Comparison of ENCODE assay signal across 8 cellular contexts in the genomic region with DNA sequence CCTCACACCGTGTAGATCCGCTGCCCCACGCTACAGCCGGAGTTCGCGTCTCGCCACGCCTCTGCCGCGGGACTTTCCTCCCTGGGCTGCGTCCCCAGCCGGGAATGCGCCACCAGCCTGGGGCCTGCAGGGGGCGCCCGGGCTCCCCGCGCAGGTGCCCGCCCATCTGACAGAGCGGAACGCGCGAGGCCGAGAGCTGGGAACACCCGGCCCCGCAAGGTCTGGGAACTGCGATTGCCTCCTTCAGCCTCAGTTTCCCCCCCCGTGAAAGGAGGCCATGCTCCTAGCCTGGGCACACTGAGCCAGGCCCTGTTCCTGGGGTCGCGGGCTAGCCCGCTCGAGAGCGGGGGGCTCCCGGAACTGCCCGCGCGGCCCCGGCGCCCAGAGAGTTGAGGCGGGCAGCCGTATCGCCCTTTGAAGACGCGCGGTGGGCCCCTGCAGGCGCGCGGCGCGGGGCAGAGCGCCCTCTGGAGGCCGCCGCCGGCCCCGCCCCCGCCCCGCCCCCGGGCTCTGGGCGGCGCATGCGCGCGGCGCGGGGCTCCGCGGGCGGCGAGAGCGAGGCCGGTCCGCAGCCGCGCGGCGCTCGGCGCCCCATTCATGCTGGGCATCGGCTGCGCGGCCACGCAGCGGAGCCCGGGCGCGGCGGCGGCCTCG. TPM values are rescaled to one million over a fixed set of nuclear protein-coding genes. Genes with fewer than 3 reads are reported as not detected.
DNase-seq lines count a peak whose midpoint lies in the region; ATAC-seq and TF ChIP-seq lines count a peak whose summit lies in the region.

PLXNA1 (plus strand) TSS at position 594 of the 654 bp plus-strand sequence. CDS start 5,479 bp downstream, outside the sequence.

- no peaks in the 10 kb centered on the region; the same call in 1 of the 2 replicates for H3K9me3 ChIP-seq in BE2C
- H3K9me3 ChIP-seq in duodenal mucosa (ENCODE audit: control insufficient read depth in 1 of 2, low read length in 2 of 2) = no peaks in the 10 kb centered on the region
- peaks cover 0 to 3% of the 10 kb centered on the region in 2 donors for H3K9me3 ChIP-seq in lung (ENCODE audit: control insufficient read depth in 2 of 2, insufficient read depth in 1 of 2, low read length in 1 of 2)

- H3K4me3 ChIP-seq in BE2C (ENCODE audit: low read depth, low read length) (peak within 1 kb of the TSS; percentile 83), duodenal mucosa (ENCODE audit: low read depth in 1 of 2, low read length in 2 of 2) (peak within 1 kb of the TSS; percentile 59 to 70), lung (peak within 1 kb of the TSS; percentile 66)

- WGBS in lung, 2 donors = 0 to 1% methylated on average over 54 to 88 of the region's 88 CpGs

- H3K36me3 ChIP-seq in BE2C (no peaks in the 10 kb centered on the region), duodenal mucosa (ENCODE audit: control insufficient read depth in 1 of 2, insufficient read depth in 2 of 2, low read length in 2 of 2) (no peaks in the 10 kb centered on the region), lung (ENCODE audit: control insufficient read depth in 2 of 2, insufficient read depth in 2 of 2, low read length in 2 of 2) (no peaks in the 10 kb centered on the region)

- peak; percentile 72 for TF ChIP-seq CTCF in BE2C (IDR thresholded peaks at IDR 0.05; ENCODE audit: low read depth, low read length)
- TF ChIP-seq CTCF in lung (IDR thresholded peaks at IDR 0.05; ENCODE audit: control extremely low read depth, extremely low read depth) = peak; percentile 65

- H3K9ac ChIP-seq in duodenal mucosa (ENCODE audit: low read depth in 1 of 2, low read length in 2 of 2) = peak within 1 kb of the TSS; percentile 44 to 67

- peak; percentile 76 for ATAC-seq in GM19035 (IDR thresholded peaks at IDR 0.05; ENCODE audit: unreplicated experiment)
- peak; percentile 69 for ATAC-seq in HG03280 (IDR thresholded peaks at IDR 0.05; ENCODE audit: unreplicated experiment)
- peak; percentile 92 for ATAC-seq in lung (ENCODE audit: insufficient read depth, low FRiP score)

- DNase-seq in BE2C = peak; percentile 82
- DNase-seq in NCI-H526 (lab: John Stamatoyannopoulos, UW) = peak; percentile 72 to 91
- DNase-seq in activated CD4-positive, alpha-beta T cell treated with anti-CD3 and anti-CD28 coated beads, Interleukin-2, amount 50 U/mL, for 4 hours = peak; percentile 81 to 85
- peak; percentile 77 for DNase-seq in lung (ENCODE audit: low spot score)
- peak; percentile 80 to 81 (median 81) for DNase-seq in stimulated activated CD4-positive, alpha-beta T cell treated with anti-CD3 and anti-CD28 coated beads, TNF-alpha, amount 100 ng/mL, for 4 hours (ENCODE audit: low read depth in 3 of 3)

- H3K27me3 ChIP-seq in BE2C (0 out of 2 replicates have a peak, but pooled peaks cover 3% of the 10 kb centered on the region), duodenal mucosa (ENCODE audit: control insufficient read depth in 1 of 2, insufficient read depth in 2 of 2, low read length in 2 of 2) (peaks cover 0 to 10% of the 10 kb centered on the region in 2 donors), lung (ENCODE audit: control insufficient read depth, insufficient read depth) (no peaks in the 10 kb centered on the region)

- H3K27ac ChIP-seq in duodenal mucosa (ENCODE audit: low read depth, low read length) (peak within 1 kb of the TSS; percentile 5), lung (ENCODE audit: low read depth in 1 of 2, low read length in 1 of 2) (peak within 1 kb of the TSS; percentile 49 to 83)

- H3K4me1 ChIP-seq in BE2C = peaks cover 22% of the 10 kb centered on the region
- peaks cover 4 to 26% of the 10 kb centered on the region in 2 donors for H3K4me1 ChIP-seq in duodenal mucosa (ENCODE audit: control insufficient read depth in 1 of 2, insufficient read depth in 2 of 2, low read length in 2 of 2)
- H3K4me1 ChIP-seq in lung (ENCODE audit: control insufficient read depth in 2 of 2, insufficient read depth in 2 of 2, low read length in 2 of 2) = peaks cover 0 to 20% of the 10 kb centered on the region in 2 donors

RNA-seq across cellular contexts. Expression of gene PLXNA1, which starts in this region (rescaled TPM):
- polyA plus RNA-seq in BE2C (2012; ENCODE audit: insufficient read depth, insufficient read length, low read depth) = 261 TPM
- total RNA-seq in lung = 10 to 100 TPM; 22.6 to 51.7 TPM
- 10 to 100 TPM; 17.6 to 20.9 TPM for polyA plus RNA-seq in lung

Comparison
In these comparisons a context has a peak if more than half of its experiments do, and no peak if none do; other contexts are left out.
1. Peak in every context shown above with its lines: DNase-seq, ATAC-seq, H3K4me3 ChIP-seq and H3K27ac ChIP-seq.